In genomic region chr14:64580451-64580850, GRCh38 we compare ENCODE assay signal across 2 cellular contexts.
TF ChIP-seq lines count a peak whose summit lies in the region.

No MANE protein-coding gene starts in this region.

TF ChIP-seq in Ishikawa, 13 proteins besides CTCF, POLR2A, EP300 and RAD21:
- TF ChIP-seq ZBTB7A (IDR thresholded peaks at IDR 0.05; ENCODE audit: low read depth) (no peak), EGR1 (IDR thresholded peaks at IDR 0.05) (peak; percentile 50), NFIC (IDR thresholded peaks at IDR 0.05) (no peak), REST (IDR thresholded peaks at IDR 0.05; ENCODE audit: low read depth) (peak; percentile 16; the same call in 1 of the 2 replicates)

TF ChIP-seq in H1, 55 proteins besides CTCF, POLR2A, EP300 and RAD21:
- no peak for TF ChIP-seq FOSL1 (IDR thresholded peaks at IDR 0.05; ENCODE audit: insufficient read depth, low read depth, low read length)
- TF ChIP-seq TCF12 (IDR thresholded peaks at IDR 0.05; ENCODE audit: low read depth, low read length) = no peak
- TF ChIP-seq SIX5 (IDR thresholded peaks at IDR 0.05; ENCODE audit: low read depth, low read length) = no peak
- no peak for TF ChIP-seq CREB1 (IDR thresholded peaks at IDR 0.05)
- no peak for TF ChIP-seq SAP30 (IDR thresholded peaks at IDR 0.05; ENCODE audit: insufficient read depth, insufficient replicate concordance, low read length)
- no peak for TF ChIP-seq NRF1 (IDR thresholded peaks at IDR 0.05; ENCODE audit: low read depth, low read length)
- no peak for TF ChIP-seq JUND (IDR thresholded peaks at IDR 0.05; ENCODE audit: low read length)
- TF ChIP-seq BCL11A (IDR thresholded peaks at IDR 0.05; ENCODE audit: low read depth in 2 of 2, low read length in 2 of 2) = no peak
- TF ChIP-seq SRF (IDR thresholded peaks at IDR 0.05; ENCODE audit: low read depth, low read length) = no peak
- no peak for TF ChIP-seq KDM5A (IDR thresholded peaks at IDR 0.05; ENCODE audit: low read length)
- no peak for TF ChIP-seq TBP (IDR thresholded peaks at IDR 0.05; ENCODE audit: low read depth, low read length)
- TF ChIP-seq ASH2L (IDR thresholded peaks at IDR 0.05; ENCODE audit: low read length) = no peak
- no peak for TF ChIP-seq ATF3 (IDR thresholded peaks at IDR 0.05; ENCODE audit: insufficient read depth, low read depth, low read length)
- no peak for TF ChIP-seq BACH1 (IDR thresholded peaks at IDR 0.05; ENCODE audit: low read length)
